In the genomic region with DNA sequence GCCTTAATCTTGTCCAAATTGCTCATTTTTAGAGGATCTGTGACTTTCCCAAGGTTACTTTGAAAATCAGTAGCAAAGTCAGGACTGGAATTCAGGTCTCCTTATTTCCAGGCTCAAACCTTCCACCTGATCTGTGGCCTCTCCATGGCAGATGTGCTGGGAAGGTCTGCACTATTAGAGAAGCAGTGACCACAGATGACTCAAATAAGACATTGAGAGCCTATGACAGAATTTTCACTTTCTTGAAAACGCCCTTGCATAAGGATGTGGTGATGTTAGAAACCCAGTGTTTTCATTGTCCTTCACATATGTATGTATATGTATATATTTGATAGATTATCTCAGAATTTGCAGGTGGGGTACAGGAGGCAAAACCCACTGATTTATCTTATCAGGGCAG, we compare ENCODE assay signal across 10 cellular contexts. TPM values are rescaled to one million over a fixed set of nuclear protein-coding genes. Genes with fewer than 3 reads are reported as not detected.
DNase-seq lines count a peak whose midpoint lies in the region; ATAC-seq lines count a peak whose summit lies in the region.
"Had no signal": no experiment of that assay in that cellular context is flagged by ENCODE, and none has a peak within 500 bp of the region (broad histone marks: within the 10 kb centered on the region; RNA-seq: fewer than 3 reads in every experiment).

No MANE protein-coding gene starts in this region.

- intact Hi-C loops in activated T-helper 1 cell treated with anti-CD3 and anti-CD28 coated beads, Interleukin-12 subunit alpha, Interleukin-12 subunit beta, Interleukin-2, Interleukin-4 antibody, amounts not matched to agents 30 ng/mL and 10 ng/mL and 1 ng/mL, durations not matched to agents 14 hours and 24 hours and 36 hours (cut with micrococcal nuclease): no loop called here
- intact Hi-C loops in left cardiac atrium (cut with DNase I): no loop called here

- H3K4me3 Mint-ChIP-seq in activated T-helper 1 cell treated with anti-CD3 and anti-CD28 coated beads, Interleukin-12 subunit alpha, Interleukin-12 subunit beta, Interleukin-2, Interleukin-4 antibody, amounts not matched to agents 30 ng/mL and 10 ng/mL and 1 ng/mL, durations not matched to agents 14 hours and 24 hours and 36 hours: no peak overlapping the region
- H3K4me3 Mint-ChIP-seq: memory B cell had no signal

- DNase-seq in activated T-helper 1 cell treated with anti-CD3 and anti-CD28 coated beads, Interleukin-12 subunit alpha, Interleukin-12 subunit beta, Interleukin-2, Interleukin-4 antibody, amounts not matched to agents 30 ng/mL and 10 ng/mL and 1 ng/mL, durations not matched to agents 14 hours and 24 hours and 36 hours (ENCODE audit: low spot score): no peak
- no peak for DNase-seq in activated CD4-positive, CD25-positive, alpha-beta regulatory T cell (lab: John Stamatoyannopoulos, UW)
- DNase-seq in EL: no peak
- no peak for DNase-seq in SHP77 treated with DMSO at 0.1 percent for 48 hours (lab: John Stamatoyannopoulos, UW)
- DNase-seq in left cardiac atrium: no peak
- DNase-seq: NCI-H1417 treated with DMSO at 0.1 percent for 48 hours had no signal

- H3K27ac Mint-ChIP-seq in activated T-helper 1 cell treated with anti-CD3 and anti-CD28 coated beads, Interleukin-12 subunit alpha, Interleukin-12 subunit beta, Interleukin-2, Interleukin-4 antibody, amounts not matched to agents 30 ng/mL and 10 ng/mL and 1 ng/mL, durations not matched to agents 14 hours and 24 hours and 36 hours: peak overlapping the region; percentile 10
- H3K27ac Mint-ChIP-seq: memory B cell had no signal

- H3K27me3 Mint-ChIP-seq in activated T-helper 1 cell treated with anti-CD3 and anti-CD28 coated beads, Interleukin-12 subunit alpha, Interleukin-12 subunit beta, Interleukin-2, Interleukin-4 antibody, amounts not matched to agents 30 ng/mL and 10 ng/mL and 1 ng/mL, durations not matched to agents 14 hours and 24 hours and 36 hours (ENCODE audit: insufficient read depth): peaks cover 4% of the 10 kb centered on the region

- peaks cover 24% of the 10 kb centered on the region for H3K4me1 Mint-ChIP-seq in activated T-helper 1 cell treated with anti-CD3 and anti-CD28 coated beads, Interleukin-12 subunit alpha, Interleukin-12 subunit beta, Interleukin-2, Interleukin-4 antibody, amounts not matched to agents 30 ng/mL and 10 ng/mL and 1 ng/mL, durations not matched to agents 14 hours and 24 hours and 36 hours (ENCODE audit: low read depth)
- H3K4me1 Mint-ChIP-seq: memory B cell had no signal

- no peaks in the 10 kb centered on the region for H3K36me3 Mint-ChIP-seq in activated T-helper 1 cell treated with anti-CD3 and anti-CD28 coated beads, Interleukin-12 subunit alpha, Interleukin-12 subunit beta, Interleukin-2, Interleukin-4 antibody, amounts not matched to agents 30 ng/mL and 10 ng/mL and 1 ng/mL, durations not matched to agents 14 hours and 24 hours and 36 hours (ENCODE audit: low read depth)
- H3K36me3 Mint-ChIP-seq: memory B cell had no signal

- no peaks in the 10 kb centered on the region for H3K9me3 Mint-ChIP-seq in activated T-helper 1 cell treated with anti-CD3 and anti-CD28 coated beads, Interleukin-12 subunit alpha, Interleukin-12 subunit beta, Interleukin-2, Interleukin-4 antibody, amounts not matched to agents 30 ng/mL and 10 ng/mL and 1 ng/mL, durations not matched to agents 14 hours and 24 hours and 36 hours
- H3K9me3 Mint-ChIP-seq: memory B cell had no signal

- peak; percentile 89 for ATAC-seq in GM18517 (IDR thresholded peaks at IDR 0.05; ENCODE audit: unreplicated experiment)
- peak; percentile 86 for ATAC-seq in GM19463 (IDR thresholded peaks at IDR 0.05; ENCODE audit: unreplicated experiment)
- peak; percentile 92 for ATAC-seq in HG02981 (IDR thresholded peaks at IDR 0.05; ENCODE audit: unreplicated experiment)
- no peak for ATAC-seq in left cardiac atrium

RNA-seq across cellular contexts. Expression of a gene that starts 45.3 kb away (rescaled TPM):
- 0.12 TPM in 1 of 2 replicates, not detected in the other for total RNA-seq in activated T-helper 1 cell treated with anti-CD3 and anti-CD28 coated beads, Interleukin-12 subunit alpha, Interleukin-12 subunit beta, Interleukin-2, Interleukin-4 antibody, amounts not matched to agents 30 ng/mL and 10 ng/mL and 1 ng/mL, durations not matched to agents 14 hours and 24 hours and 36 hours
- total RNA-seq in left cardiac atrium: 10 to 100 TPM; 14.0 to 14.8 TPM

RNA-seq across cellular contexts. Expression of a gene that starts 49.0 kb away (rescaled TPM):
- 28.4 and 29.6 TPM in 2 replicates for total RNA-seq in activated T-helper 1 cell treated with anti-CD3 and anti-CD28 coated beads, Interleukin-12 subunit alpha, Interleukin-12 subunit beta, Interleukin-2, Interleukin-4 antibody, amounts not matched to agents 30 ng/mL and 10 ng/mL and 1 ng/mL, durations not matched to agents 14 hours and 24 hours and 36 hours
- total RNA-seq in left cardiac atrium: 100 to 1,000 TPM; 102 to 103 TPM

Comparison
In these comparisons a context has a peak if more than half of its experiments do, and no peak if none do; other contexts are left out.
1. ATAC-seq: peak in GM18517 (single experiment), GM19463 (single experiment) and HG02981 (single experiment); none in left cardiac atrium (0 of 2).
2. RNA of a gene that starts 45.3 kb away (total RNA-seq): 14.0 to 14.8 TPM in left cardiac atrium; 0.12 TPM in activated T-helper 1 cell treated with anti-CD3 and anti-CD28 coated beads, Interleukin-12 subunit alpha, Interleukin-12 subunit beta, Interleukin-2, Interleukin-4 antibody, amounts not matched to agents 30 ng/mL and 10 ng/mL and 1 ng/mL, durations not matched to agents 14 hours and 24 hours and 36 hours; every median in the first group is over 10 times any median in the second.